Comparison of ENCODE assay signal across 12 cellular contexts in the genomic region with DNA sequence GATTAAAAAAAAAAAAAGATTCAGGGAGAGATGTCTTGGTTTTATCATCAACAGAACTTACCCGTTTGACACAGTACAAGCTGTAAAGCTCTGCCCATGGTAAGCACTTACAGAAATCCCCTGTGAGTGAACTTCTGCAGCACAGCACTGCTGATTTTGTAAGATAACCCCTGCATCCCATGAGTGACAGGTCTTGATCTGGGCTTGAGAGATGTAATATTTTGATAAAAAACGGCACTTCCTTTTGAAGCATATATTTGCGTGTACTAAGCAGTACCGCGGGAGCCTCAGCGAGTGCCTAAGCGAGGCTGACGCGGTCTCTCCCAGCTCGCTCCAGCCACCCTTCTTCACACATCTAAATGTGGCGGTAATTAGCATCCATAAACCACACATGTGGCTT. TPM values are rescaled to one million over a fixed set of nuclear protein-coding genes. Genes with fewer than 3 reads are reported as not detected.
DNase-seq lines count a peak whose midpoint lies in the region; ATAC-seq and TF ChIP-seq lines count a peak whose summit lies in the region.
"Had no signal": no experiment of that assay in that cellular context is flagged by ENCODE, and none has a peak within 500 bp of the region (broad histone marks: within the 10 kb centered on the region; RNA-seq: fewer than 3 reads in every experiment).

No MANE protein-coding gene starts in this region.

- no peak overlapping the region for H2AFZ ChIP-seq in osteoblast (ENCODE audit: low read length)

- H3K36me3 ChIP-seq in upper lobe of right lung (no peaks in the 10 kb centered on the region), osteoblast (ENCODE audit: insufficient read depth, low read length) (no peaks in the 10 kb centered on the region), brain microvascular endothelial cell (replicated peaks) (no peaks in the 10 kb centered on the region)
- H3K36me3 ChIP-seq: ovary had no signal

- H3K36me3 Mint-ChIP-seq in activated T-helper 1 cell treated with anti-CD3 and anti-CD28 coated beads, Interleukin-12 subunit alpha, Interleukin-12 subunit beta, Interleukin-2, Interleukin-4 antibody, amounts not matched to agents 30 ng/mL and 10 ng/mL and 1 ng/mL, durations not matched to agents 14 hours and 24 hours and 36 hours (ENCODE audit: low read depth) = peaks cover 16% of the 10 kb centered on the region
- H3K36me3 Mint-ChIP-seq in natural killer cell = no peaks in the 10 kb centered on the region

- intact Hi-C loops in left cardiac atrium (cut with DNase I) = no loop called here
- intact Hi-C loops in Right ventricle myocardium superior (cut with DNase I) = no loop called here
- intact Hi-C loops in activated T-helper 1 cell treated with anti-CD3 and anti-CD28 coated beads, Interleukin-12 subunit alpha, Interleukin-12 subunit beta, Interleukin-2, Interleukin-4 antibody, amounts not matched to agents 30 ng/mL and 10 ng/mL and 1 ng/mL, durations not matched to agents 14 hours and 24 hours and 36 hours (cut with micrococcal nuclease) = loop anchor here (10.0 kb wide), 1 partner anchor 59 kb away; no protein-coding TSS in a partner anchor
- intact Hi-C loops in natural killer cell (cut with micrococcal nuclease) = loop anchor here (1.0 to 2.0 kb wide), 2 partner anchors 55 to 59 kb away; no protein-coding TSS in a partner anchor
- intact Hi-C loops in upper lobe of right lung (cut with DNase I) = no loop called here

- DNase-seq in left cardiac atrium = no peak
- DNase-seq in Right ventricle myocardium superior = no peak
- peak; percentile 41 for DNase-seq in activated T-helper 1 cell treated with anti-CD3 and anti-CD28 coated beads, Interleukin-12 subunit alpha, Interleukin-12 subunit beta, Interleukin-2, Interleukin-4 antibody, amounts not matched to agents 30 ng/mL and 10 ng/mL and 1 ng/mL, durations not matched to agents 14 hours and 24 hours and 36 hours (ENCODE audit: low spot score)
- peak; percentile 52 for DNase-seq in natural killer cell
- DNase-seq in upper lobe of right lung = no peak
- no peak for DNase-seq in osteoblast (ENCODE audit: insufficient read length, low spot score, missing footprints)
- DNase-seq in brain microvascular endothelial cell = no peak
- DNase-seq: ovary, SIG-M5 had no signal

- H3K27me3 Mint-ChIP-seq in activated T-helper 1 cell treated with anti-CD3 and anti-CD28 coated beads, Interleukin-12 subunit alpha, Interleukin-12 subunit beta, Interleukin-2, Interleukin-4 antibody, amounts not matched to agents 30 ng/mL and 10 ng/mL and 1 ng/mL, durations not matched to agents 14 hours and 24 hours and 36 hours (ENCODE audit: insufficient read depth) = peaks cover 3% of the 10 kb centered on the region
- no peaks in the 10 kb centered on the region for H3K27me3 Mint-ChIP-seq in natural killer cell (ENCODE audit: low read depth in 2 of 2)

- no peaks in the 10 kb centered on the region for H3K27me3 ChIP-seq in upper lobe of right lung
- H3K27me3 ChIP-seq in osteoblast (ENCODE audit: insufficient read depth, low read length) = peaks cover 19% of the 10 kb centered on the region
- peaks cover 14% of the 10 kb centered on the region for H3K27me3 ChIP-seq in brain microvascular endothelial cell (replicated peaks)
- H3K27me3 ChIP-seq: ovary had no signal

- H3K9me3 ChIP-seq in upper lobe of right lung (no peaks in the 10 kb centered on the region), osteoblast (ENCODE audit: low read depth, low read length) (no peaks in the 10 kb centered on the region)
- H3K9me3 ChIP-seq: A549, ovary had no signal

- in situ Hi-C loops in brain microvascular endothelial cell (cut with HindIII; ENCODE audit: low pct_ligation_motif_present, low sequenced_read_pairs) = no loop called here

- ATAC-seq in left cardiac atrium (peak; percentile 24 to 59), Right ventricle myocardium superior (ENCODE audit: poor library complexity) (no peak), natural killer cell (peak; percentile 89 to 96 (median 95)), upper lobe of right lung (peak; percentile 47), GM21515 (IDR thresholded peaks at IDR 0.05; ENCODE audit: unreplicated experiment) (no peak)
- ATAC-seq: A549 had no signal

- no peaks in the 10 kb centered on the region for H3K9me3 Mint-ChIP-seq in activated T-helper 1 cell treated with anti-CD3 and anti-CD28 coated beads, Interleukin-12 subunit alpha, Interleukin-12 subunit beta, Interleukin-2, Interleukin-4 antibody, amounts not matched to agents 30 ng/mL and 10 ng/mL and 1 ng/mL, durations not matched to agents 14 hours and 24 hours and 36 hours
- H3K9me3 Mint-ChIP-seq in natural killer cell = no peaks in the 10 kb centered on the region

- H3K27ac Mint-ChIP-seq in activated T-helper 1 cell treated with anti-CD3 and anti-CD28 coated beads, Interleukin-12 subunit alpha, Interleukin-12 subunit beta, Interleukin-2, Interleukin-4 antibody, amounts not matched to agents 30 ng/mL and 10 ng/mL and 1 ng/mL, durations not matched to agents 14 hours and 24 hours and 36 hours = peak overlapping the region; percentile 49
- peak overlapping the region; percentile 91 to 95 for H3K27ac Mint-ChIP-seq in natural killer cell

- H3K4me1 ChIP-seq in upper lobe of right lung (no peaks in the 10 kb centered on the region), osteoblast (ENCODE audit: insufficient read depth, low read length) (no peaks in the 10 kb centered on the region)
- H3K4me1 ChIP-seq: A549 had no signal

- no peak overlapping the region for H3K4me3 ChIP-seq in upper lobe of right lung
- no peak overlapping the region for H3K4me3 ChIP-seq in osteoblast (ENCODE audit: insufficient read depth, low read length)
- H3K4me3 ChIP-seq in brain microvascular endothelial cell (ENCODE audit: low read depth, low read length) = no peak overlapping the region
- H3K4me3 ChIP-seq: A549, ovary had no signal

- no peaks in the 10 kb centered on the region for H3K79me2 ChIP-seq in osteoblast (ENCODE audit: insufficient read depth, low read length)

- no peak overlapping the region for H3K27ac ChIP-seq in upper lobe of right lung
- no peak overlapping the region for H3K27ac ChIP-seq in osteoblast (ENCODE audit: low read depth, low read length)
- H3K27ac ChIP-seq in brain microvascular endothelial cell = no peak overlapping the region
- H3K27ac ChIP-seq: A549, ovary had no signal

- H3K4me3 Mint-ChIP-seq in activated T-helper 1 cell treated with anti-CD3 and anti-CD28 coated beads, Interleukin-12 subunit alpha, Interleukin-12 subunit beta, Interleukin-2, Interleukin-4 antibody, amounts not matched to agents 30 ng/mL and 10 ng/mL and 1 ng/mL, durations not matched to agents 14 hours and 24 hours and 36 hours = peak overlapping the region; percentile 62
- H3K4me3 Mint-ChIP-seq in natural killer cell = peak overlapping the region; percentile 86

- no peak overlapping the region for H3K4me2 ChIP-seq in osteoblast (ENCODE audit: insufficient read depth, low read length)
- H3K4me2 ChIP-seq: A549 had no signal

- no peaks in the 10 kb centered on the region for H4K20me1 ChIP-seq in osteoblast (ENCODE audit: insufficient read depth, low read length)

- TF ChIP-seq CTCF in natural killer cell (IDR thresholded peaks at IDR 0.05) = no peak
- no peak for TF ChIP-seq CTCF in upper lobe of right lung (IDR thresholded peaks at IDR 0.05)
- no peak for TF ChIP-seq CTCF in osteoblast (IDR thresholded peaks at IDR 0.05; ENCODE audit: extremely low read depth, low read depth, low read length)
- TF ChIP-seq CTCF in brain microvascular endothelial cell (IDR thresholded peaks at IDR 0.05; ENCODE audit: low read depth, low read length, missing control alignments) = no peak

- peaks cover 55% of the 10 kb centered on the region for H3K4me1 Mint-ChIP-seq in activated T-helper 1 cell treated with anti-CD3 and anti-CD28 coated beads, Interleukin-12 subunit alpha, Interleukin-12 subunit beta, Interleukin-2, Interleukin-4 antibody, amounts not matched to agents 30 ng/mL and 10 ng/mL and 1 ng/mL, durations not matched to agents 14 hours and 24 hours and 36 hours (ENCODE audit: low read depth)
- peaks cover 58 to 60% of the 10 kb centered on the region in 2 donors for H3K4me1 Mint-ChIP-seq in natural killer cell

RNA-seq across cellular contexts. Expression of gene IKZF3, which starts 50.5 kb away (rescaled TPM):
- total RNA-seq in left cardiac atrium (1 to 10 TPM; 1.0 to 1.7 TPM), Right ventricle myocardium superior (0.22 TPM), natural killer cell (100 to 1,000 TPM; 134 to 162 (median 139) TPM), upper lobe of right lung (8.2 TPM), osteoblast (not detected in 2 replicates)
- total RNA-seq in activated T-helper 1 cell treated with anti-CD3 and anti-CD28 coated beads, Interleukin-12 subunit alpha, Interleukin-12 subunit beta, Interleukin-2, Interleukin-4 antibody, amounts not matched to agents 30 ng/mL and 10 ng/mL and 1 ng/mL, durations not matched to agents 14 hours and 24 hours and 36 hours = 22.8 and 25.1 TPM in 2 replicates

RNA-seq across cellular contexts. Expression of gene ZPBP2, which starts 54.4 kb away (rescaled TPM):
- total RNA-seq in left cardiac atrium = not detected
- not detected for total RNA-seq in Right ventricle myocardium superior
- 0.37 TPM in 1 of 2 replicates, not detected in the other for total RNA-seq in activated T-helper 1 cell treated with anti-CD3 and anti-CD28 coated beads, Interleukin-12 subunit alpha, Interleukin-12 subunit beta, Interleukin-2, Interleukin-4 antibody, amounts not matched to agents 30 ng/mL and 10 ng/mL and 1 ng/mL, durations not matched to agents 14 hours and 24 hours and 36 hours
- not detected for total RNA-seq in natural killer cell
- not detected for total RNA-seq in upper lobe of right lung
- total RNA-seq in osteoblast = not detected in 2 replicates
- total RNA-seq: astrocyte, ovary had no signal

Comparison
In these comparisons a context has a peak if more than half of its experiments do, and no peak if none do; other contexts are left out.
1. ATAC-seq: peak in left cardiac atrium (2 of 2), natural killer cell (3 of 3) and upper lobe of right lung (single experiment); none in Right ventricle myocardium superior (single experiment) and GM21515 (single experiment).
2. DNase-seq: peak in activated T-helper 1 cell treated with anti-CD3 and anti-CD28 coated beads, Interleukin-12 subunit alpha, Interleukin-12 subunit beta, Interleukin-2, Interleukin-4 antibody, amounts not matched to agents 30 ng/mL and 10 ng/mL and 1 ng/mL, durations not matched to agents 14 hours and 24 hours and 36 hours (single experiment) and natural killer cell (single experiment); none in left cardiac atrium (single experiment), Right ventricle myocardium superior (single experiment), upper lobe of right lung (single experiment), osteoblast (single experiment) and brain microvascular endothelial cell (single experiment).
3. intact Hi-C loops: an anchor here in activated T-helper 1 cell treated with anti-CD3 and anti-CD28 coated beads, Interleukin-12 subunit alpha, Interleukin-12 subunit beta, Interleukin-2, Interleukin-4 antibody, amounts not matched to agents 30 ng/mL and 10 ng/mL and 1 ng/mL, durations not matched to agents 14 hours and 24 hours and 36 hours (10.0 kb wide) and natural killer cell (1.0 to 2.0 kb wide); none called in left cardiac atrium, Right ventricle myocardium superior and upper lobe of right lung.